21 cellular contexts compared by ENCODE assay signal in the genomic region with DNA sequence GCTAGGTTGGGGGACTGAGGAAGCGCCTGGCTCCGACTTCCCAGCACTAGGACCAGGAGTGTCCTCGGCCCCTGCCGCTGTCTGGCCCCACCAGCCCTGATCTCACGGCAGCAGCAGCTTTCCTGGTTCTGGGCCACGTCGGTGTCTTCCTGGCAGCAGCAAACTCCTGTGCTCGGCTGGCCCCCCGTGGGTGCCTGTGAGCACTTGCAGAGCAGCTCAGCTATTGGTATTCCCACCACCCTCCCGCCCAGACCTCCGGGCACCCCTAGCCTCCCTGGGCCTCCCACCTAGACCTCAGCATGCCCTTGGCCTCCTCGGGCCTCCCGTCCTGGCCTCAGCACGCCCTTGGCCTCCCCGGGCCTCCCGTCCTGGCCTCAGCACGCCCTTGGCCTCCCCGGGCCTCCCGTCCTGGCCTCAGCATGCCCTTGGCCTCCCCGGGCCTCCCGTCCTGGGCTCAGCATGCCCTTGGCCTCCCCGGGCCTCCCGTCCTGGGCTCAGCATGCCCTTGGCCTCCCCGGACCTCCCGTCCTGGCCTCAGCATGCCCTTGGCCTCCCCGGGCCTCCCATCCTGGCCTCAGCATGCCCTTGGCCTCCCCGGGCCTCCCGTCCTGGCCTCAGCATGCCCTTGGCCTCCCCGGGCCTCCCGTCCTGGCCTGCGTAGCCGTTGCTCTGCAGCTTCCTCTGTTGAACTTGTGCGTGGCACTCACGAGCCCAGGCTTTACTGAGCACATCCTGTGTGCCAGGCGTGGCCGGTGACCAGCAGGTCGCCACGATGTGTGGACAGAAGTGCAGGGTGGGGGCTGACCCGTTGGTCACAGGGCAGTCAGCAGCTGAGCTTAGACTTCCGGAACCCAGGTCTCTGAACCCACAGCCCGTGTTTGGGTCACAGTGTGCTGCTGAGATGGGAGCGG.
"Had no signal": no experiment of that assay in that cellular context is flagged by ENCODE, and none has a peak within 500 bp of the region (broad histone marks: within the 10 kb centered on the region; RNA-seq: fewer than 3 reads in every experiment).

No MANE protein-coding gene starts in this region.

- H3K4me3 ChIP-seq: ascending aorta, coronary artery, esophagus muscularis mucosa, gastrocnemius medialis, sigmoid colon, smooth muscle cell, testis had no signal

- ATAC-seq: activated CD8-positive, alpha-beta T cell treated with anti-CD3 and anti-CD28 coated beads, Interleukin-2, amount 10 ng/mL, durations not matched to agents 7 days and 5 days; gastrocnemius medialis; left colon; natural killer cell treated with Interleukin-12 subunit alpha and Interleukin-12 subunit beta and Interleukin-15 and Interleukin-18, amount 100 ng/mL, for 72 hours had no signal

- DNase-seq: activated CD4-positive, alpha-beta T cell treated with anti-CD3 and anti-CD28 coated beads for 1 hour; activated CD4-positive, alpha-beta T cell treated with anti-CD3 and anti-CD28 coated beads, Interleukin-2, amount 50 U/mL, for 1 hour; activated CD8-positive, alpha-beta T cell treated with anti-CD3 and anti-CD28 coated beads, Interleukin-2, amount 10 ng/mL, durations not matched to agents 7 days and 5 days; activated gamma-delta T cell; activated naive CD4-positive, alpha-beta T cell treated with anti-CD3 and anti-CD28 coated beads, Interleukin-2, amount 50 U/mL, for 16 hours; gastrocnemius medialis; left colon; sigmoid colon; stimulated activated CD4-positive, alpha-beta T cell treated with anti-CD3 and anti-CD28 coated beads, Interleukin-2, amount 100 ng/mL, for 48 hours; stimulated activated CD8-positive, alpha-beta memory T cell treated with anti-CD3 and anti-CD28 coated beads, Interleukin-4, amount 100 ng/mL, for 48 hours; stimulated activated naive CD4-positive, alpha-beta T cell; T-helper 1 cell; T-helper 9 cell; testis; trophoblast cell had no signal

- H2AFZ ChIP-seq: parathyroid adenoma had no signal

- H3K4me1 ChIP-seq: ascending aorta, esophagus muscularis mucosa, gastrocnemius medialis, parathyroid adenoma, sigmoid colon, testis had no signal

- H3K4me2 ChIP-seq: smooth muscle cell had no signal

- H3K27me3 ChIP-seq: ascending aorta, testis had no signal

- H3K9me3 ChIP-seq: ascending aorta, esophagus muscularis mucosa, gastrocnemius medialis, sigmoid colon, testis had no signal

- H3K36me3 ChIP-seq: ascending aorta, esophagus muscularis mucosa, gastrocnemius medialis, sigmoid colon had no signal

- H3K27ac ChIP-seq: ascending aorta, coronary artery, esophagus muscularis mucosa, gastrocnemius medialis, parathyroid adenoma, sigmoid colon, testis had no signal

- H3K9ac ChIP-seq: parathyroid adenoma had no signal
